8 cellular contexts compared by ENCODE assay signal in genomic region chr1:16613185-16614147, GRCh38.
A peak's percentile ranks its signal among the peaks of the same experiment; 100 is the strongest.
DNase-seq lines count a peak whose midpoint lies in the region; ATAC-seq and FAIRE-seq lines count a peak whose summit lies in the region.

NBPF1 (minus strand) TSS chr1:16613564.

- FAIRE-seq in GM18507 (lab: Jason Lieb, UNC) = peak; percentile 42
- peak; percentile 62 for FAIRE-seq in urothelium cell line (lab: Jason Lieb, UNC)

- peak; percentile 85 for ATAC-seq in HG02970 (IDR thresholded peaks at IDR 0.05; ENCODE audit: low FRiP score, unreplicated experiment)

- DNase-seq in GM18507 (ENCODE audit: extremely low spot score, insufficient read length, low read depth) = peak; percentile 98
- DNase-seq in NCI-H187 (lab: John Stamatoyannopoulos, UW) = peak; percentile 99 to 100
- DNase-seq in T-helper 22 cell (ENCODE audit: low read depth) = peak; percentile 78
- DNase-seq in astrocyte of the hippocampus (ENCODE audit: low read depth, low spot score) = peak; percentile 100
- DNase-seq in hepatic stellate cell (ENCODE audit: low spot score) = peak; percentile 100
- peak; percentile 98 for DNase-seq in putamen (ENCODE audit: low spot score)
- DNase-seq in urothelium cell line (ENCODE audit: low spot score) = peak; percentile 100

Comparison
In these comparisons a context has a peak if more than half of its experiments do, and no peak if none do; other contexts are left out.
1. Peak in every context shown above with its lines: DNase-seq and ATAC-seq.